In the genomic region with DNA sequence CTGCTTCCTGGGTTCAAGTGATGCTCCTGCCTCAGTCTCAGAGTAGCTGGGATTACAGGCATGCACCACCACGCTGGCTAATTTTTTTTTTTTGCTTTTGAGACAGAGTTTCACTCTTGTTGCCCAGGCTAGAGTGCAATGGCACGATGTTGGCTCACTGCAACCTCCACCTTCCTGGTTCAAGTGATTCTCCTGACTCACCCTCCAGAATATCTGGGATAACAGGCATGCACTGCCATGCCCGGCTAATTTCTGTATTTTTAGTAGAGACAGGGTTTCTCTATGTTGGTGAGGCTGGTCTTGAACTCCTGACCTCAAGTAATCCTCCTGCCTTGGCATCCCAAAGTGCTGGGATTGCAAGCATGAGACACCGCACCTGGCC, we compare ENCODE assay signal across 8 cellular contexts.
DNase-seq lines count a peak whose midpoint lies in the region; ATAC-seq and TF ChIP-seq lines count a peak whose summit lies in the region.
"Not testable (repeated sequence)": the region's sequence is repeated elsewhere in the genome, so short reads cannot be mapped to it uniquely, and the experiment has no call there.

No MANE protein-coding gene starts in this region.

- WGBS in trophoblast cell (ENCODE audit: extremely low coverage, insufficient coverage, insufficient read length), result no CpG with 5 or more reads among the region's 4 CpGs
- WGBS in transverse colon (ENCODE audit: low coverage in 1 of 2), 2 donors, result 64 to 67% methylated on average over 1 to 4 of the region's 4 CpGs

- not testable (repeated sequence) for H3K4ac ChIP-seq in trophoblast cell (ENCODE audit: low read depth, low read length)

- not testable (repeated sequence) for H3K27me3 ChIP-seq in CD4-positive, CD25-positive, alpha-beta regulatory T cell (ENCODE audit: control insufficient read depth, insufficient read depth, low read length); left lung; trophoblast cell (ENCODE audit: insufficient read depth, low read length); transverse colon

- not testable (repeated sequence) for H3K14ac ChIP-seq in trophoblast cell (ENCODE audit: low read length)

- not testable (repeated sequence) for H4K91ac ChIP-seq in trophoblast cell (ENCODE audit: low read depth, low read length)

- H3K4me1 Mint-ChIP-seq in CD4-positive, CD25-positive, alpha-beta regulatory T cell, result peaks cover 35 to 64% (median 54%) of the 10 kb centered on the region in 4 donors
- H3K4me1 Mint-ChIP-seq in T-helper 17 cell, result peaks cover 47% of the 10 kb centered on the region
- H3K4me1 Mint-ChIP-seq in activated naive CD4-positive, alpha-beta T cell treated with anti-CD3 and anti-CD28 coated beads for 36 hours (ENCODE audit: low read depth), result peaks cover 47% of the 10 kb centered on the region
- peaks cover 50% of the 10 kb centered on the region for H3K4me1 Mint-ChIP-seq in dendritic cell treated with granulocyte-macrophage colony-stimulating factor and Interleukin-4, amounts not matched to agents 40 ng/mL and 50 ng/mL, for 4 days (ENCODE audit: low read depth)

- not testable (repeated sequence) for H4K8ac ChIP-seq in trophoblast cell (ENCODE audit: low read depth, low read length)

- H3K27ac Mint-ChIP-seq in CD4-positive, CD25-positive, alpha-beta regulatory T cell, result peak overlapping the region; percentile 97 to 99 (median 99)
- peak overlapping the region; percentile 99 for H3K27ac Mint-ChIP-seq in T-helper 17 cell
- peak overlapping the region; percentile 85 for H3K27ac Mint-ChIP-seq in activated naive CD4-positive, alpha-beta T cell treated with anti-CD3 and anti-CD28 coated beads for 36 hours
- peak overlapping the region; percentile 74 for H3K27ac Mint-ChIP-seq in dendritic cell treated with granulocyte-macrophage colony-stimulating factor and Interleukin-4, amounts not matched to agents 40 ng/mL and 50 ng/mL, for 4 days

- not testable (repeated sequence) for DNase-seq in CD4-positive, CD25-positive, alpha-beta regulatory T cell; T-helper 17 cell; activated naive CD4-positive, alpha-beta T cell treated with anti-CD3 and anti-CD28 coated beads for 36 hours; left lung; transverse colon
- DNase-seq in trophoblast cell, result peak; percentile 24 to 43

- H2BK12ac ChIP-seq in trophoblast cell (ENCODE audit: low read length), result not testable (repeated sequence)

- H3K27ac ChIP-seq in CD4-positive, CD25-positive, alpha-beta regulatory T cell (ENCODE audit: insufficient read depth, low read length, poor library complexity, severe bottlenecking), result peak overlapping the region; percentile 98
- H3K27ac ChIP-seq in left lung, result peak overlapping the region; percentile 76 to 81
- H3K27ac ChIP-seq in trophoblast cell (ENCODE audit: low read depth, low read length), result not testable (repeated sequence)
- H3K27ac ChIP-seq in transverse colon, result peak overlapping the region; percentile 43 to 71 (median 58)

- not testable (repeated sequence) for H2BK120ac ChIP-seq in trophoblast cell (ENCODE audit: insufficient read depth, low read length, poor library complexity)

- not testable (repeated sequence) for H2BK5ac ChIP-seq in trophoblast cell (ENCODE audit: low read depth, low read length, poor library complexity)

- TF ChIP-seq EP300 in transverse colon (IDR thresholded peaks at IDR 0.05; ENCODE audit: low read depth), result not testable (repeated sequence)

- H3K9me3 Mint-ChIP-seq in CD4-positive, CD25-positive, alpha-beta regulatory T cell; activated naive CD4-positive, alpha-beta T cell treated with anti-CD3 and anti-CD28 coated beads for 36 hours; dendritic cell treated with granulocyte-macrophage colony-stimulating factor and Interleukin-4, amounts not matched to agents 40 ng/mL and 50 ng/mL, for 4 days: not testable (repeated sequence)

- H3K27me3 Mint-ChIP-seq in CD4-positive, CD25-positive, alpha-beta regulatory T cell; T-helper 17 cell; activated naive CD4-positive, alpha-beta T cell treated with anti-CD3 and anti-CD28 coated beads for 36 hours (ENCODE audit: low read depth); dendritic cell treated with granulocyte-macrophage colony-stimulating factor and Interleukin-4, amounts not matched to agents 40 ng/mL and 50 ng/mL, for 4 days: not testable (repeated sequence)

- not testable (repeated sequence) for H3K18ac ChIP-seq in trophoblast cell (ENCODE audit: low read length)

- TF ChIP-seq POLR2A in transverse colon (IDR thresholded peaks at IDR 0.05), result not testable (repeated sequence)

- H3K36me3 Mint-ChIP-seq in CD4-positive, CD25-positive, alpha-beta regulatory T cell; T-helper 17 cell (ENCODE audit: low read depth); activated naive CD4-positive, alpha-beta T cell treated with anti-CD3 and anti-CD28 coated beads for 36 hours (ENCODE audit: low read depth); dendritic cell treated with granulocyte-macrophage colony-stimulating factor and Interleukin-4, amounts not matched to agents 40 ng/mL and 50 ng/mL, for 4 days (ENCODE audit: low read depth): not testable (repeated sequence)

- peak overlapping the region; percentile 72 for H3K4me3 ChIP-seq in CD4-positive, CD25-positive, alpha-beta regulatory T cell (ENCODE audit: low read depth, low read length)
- H3K4me3 ChIP-seq in left lung; trophoblast cell (ENCODE audit: low read depth, low read length); transverse colon: not testable (repeated sequence)

- H3K9ac ChIP-seq in trophoblast cell (ENCODE audit: low read length), result not testable (repeated sequence)

- not testable (repeated sequence) for H4K12ac ChIP-seq in trophoblast cell (ENCODE audit: low read depth, low read length)

- not testable (repeated sequence) for H3K23ac ChIP-seq in trophoblast cell (ENCODE audit: low read length)

- H3K79me2 ChIP-seq in trophoblast cell (ENCODE audit: control insufficient read depth, insufficient read depth, low read length, poor library complexity), result not testable (repeated sequence)

- peak overlapping the region; percentile 65 to 92 (median 81) for H3K4me3 Mint-ChIP-seq in CD4-positive, CD25-positive, alpha-beta regulatory T cell
- H3K4me3 Mint-ChIP-seq in T-helper 17 cell, result peak overlapping the region; percentile 80
- not testable (repeated sequence) for H3K4me3 Mint-ChIP-seq in activated naive CD4-positive, alpha-beta T cell treated with anti-CD3 and anti-CD28 coated beads for 36 hours; dendritic cell treated with granulocyte-macrophage colony-stimulating factor and Interleukin-4, amounts not matched to agents 40 ng/mL and 50 ng/mL, for 4 days

- H2AFZ ChIP-seq in trophoblast cell (ENCODE audit: insufficient read depth, low read length, poor library complexity), result not testable (repeated sequence)

- not testable (repeated sequence) for H3K9me3 ChIP-seq in CD4-positive, CD25-positive, alpha-beta regulatory T cell (ENCODE audit: control insufficient read depth in 2 of 2, low read length in 2 of 2); T-helper 17 cell (ENCODE audit: control insufficient read depth, low read length, poor library complexity, severe bottlenecking); left lung; trophoblast cell (ENCODE audit: insufficient read depth, low read depth, low read length); transverse colon

- H3K36me3 ChIP-seq in CD4-positive, CD25-positive, alpha-beta regulatory T cell (ENCODE audit: control insufficient read depth, insufficient read depth, low read length); left lung; trophoblast cell (ENCODE audit: control insufficient read depth in 1 of 2, insufficient read depth in 2 of 2, low read length in 2 of 2); transverse colon: not testable (repeated sequence)

- not testable (repeated sequence) for H3K4me2 ChIP-seq in trophoblast cell (ENCODE audit: low read length)

- not testable (repeated sequence) for ATAC-seq in CD4-positive, CD25-positive, alpha-beta regulatory T cell (ENCODE audit: low read depth in 2 of 2); T-helper 17 cell; left lung
- peak; percentile 2 for ATAC-seq in HG02759 (IDR thresholded peaks at IDR 0.05; ENCODE audit: unreplicated experiment)

- H2AK5ac ChIP-seq in trophoblast cell (ENCODE audit: low read length), result not testable (repeated sequence)

- H3K79me1 ChIP-seq in trophoblast cell (ENCODE audit: low read length), result not testable (repeated sequence)

- intact Hi-C loops in activated naive CD4-positive, alpha-beta T cell treated with anti-CD3 and anti-CD28 coated beads for 36 hours (cut with micrococcal nuclease), result loop anchor here (2.0 kb wide), 2 partner anchors 256 to 776 kb away; no protein-coding TSS in a partner anchor
- intact Hi-C loops in dendritic cell treated with granulocyte-macrophage colony-stimulating factor and Interleukin-4, amounts not matched to agents 40 ng/mL and 50 ng/mL, for 4 days (cut with micrococcal nuclease), result loop anchor here (2.0 kb wide), 1 partner anchor 46 kb away; no protein-coding TSS in a partner anchor
- intact Hi-C loops in left lung (cut with DNase I); transverse colon (cut with DNase I; ENCODE audit: low total_unique reads): not testable (repeated sequence)

- TF ChIP-seq CTCF in left lung (IDR thresholded peaks at IDR 0.05); transverse colon (IDR thresholded peaks at IDR 0.05): not testable (repeated sequence)

- CTCF ChIA-PET in activated naive CD4-positive, alpha-beta T cell treated with anti-CD3 and anti-CD28 coated beads for 36 hours (lab: Charles Lee), result interaction anchor here (1.0 kb wide), 1 partner anchor 113 kb away, joined by 3 read pairs; no protein-coding TSS in a partner anchor

- in situ Hi-C loops in transverse colon (cut with MboI; ENCODE audit: low pct_ligation_motif_present in 1 of 4, low pct_unique_long_range_greater_than_20kb in 1 of 4, low sequenced_read_pairs in 3 of 4), result not testable (repeated sequence)

- peaks cover 55% of the 10 kb centered on the region for H3K4me1 ChIP-seq in CD4-positive, CD25-positive, alpha-beta regulatory T cell (ENCODE audit: control insufficient read depth, insufficient read depth, low read length, poor library complexity, severe bottlenecking)
- H3K4me1 ChIP-seq in left lung (peaks cover 6 to 46% of the 10 kb centered on the region in 2 donors), transverse colon (peaks cover 20 to 64% (median 35%) of the 10 kb centered on the region in 4 donors)
- not testable (repeated sequence) for H3K4me1 ChIP-seq in trophoblast cell (ENCODE audit: control insufficient read depth in 1 of 2, insufficient read depth in 2 of 2, low read length in 2 of 2)
